Comparison of ENCODE assay signal across 1 cellular context in genomic region chr12:98513379-98514318, GRCh38.
TF ChIP-seq lines count a peak whose summit lies in the region.

No MANE protein-coding gene starts in this region.

TF ChIP-seq in SK-N-SH treated with all-trans-retinoic acid at 6 μM for 48 hours, 23 proteins besides CTCF, POLR2A, EP300 and RAD21 (continued from another document):
- TF ChIP-seq TCF4 (CRISPR knock-in tag; IDR thresholded peaks at IDR 0.05; ENCODE audit: borderline replicate concordance) (no peak), OSR1 (CRISPR knock-in tag; IDR thresholded peaks at IDR 0.05) (no peak), CSRNP3 (CRISPR knock-in tag; IDR thresholded peaks at IDR 0.05) (no peak), ZNF565 (CRISPR knock-in tag; conservative IDR thresholded peaks at IDR 0.05; ENCODE audit: low read depth) (no peak), ZNF70 (CRISPR knock-in tag; IDR thresholded peaks at IDR 0.05) (no peak)
- TF ChIP-seq, protein P1, sequence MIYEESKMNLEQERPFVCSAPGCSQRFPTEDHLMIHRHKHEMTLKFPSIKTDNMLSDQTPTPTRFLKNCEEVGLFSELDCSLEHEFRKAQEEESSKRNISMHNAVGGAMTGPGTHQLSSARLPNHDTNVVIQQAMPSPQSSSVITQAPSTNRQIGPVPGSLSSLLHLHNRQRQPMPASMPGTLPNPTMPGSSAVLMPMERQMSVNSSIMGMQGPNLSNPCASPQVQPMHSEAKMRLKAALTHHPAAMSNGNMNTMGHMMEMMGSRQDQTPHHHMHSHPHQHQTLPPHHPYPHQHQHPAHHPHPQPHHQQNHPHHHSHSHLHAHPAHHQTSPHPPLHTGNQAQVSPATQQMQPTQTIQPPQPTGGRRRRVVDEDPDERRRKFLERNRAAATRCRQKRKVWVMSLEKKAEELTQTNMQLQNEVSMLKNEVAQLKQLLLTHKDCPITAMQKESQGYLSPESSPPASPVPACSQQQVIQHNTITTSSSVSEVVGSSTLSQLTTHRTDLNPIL (CRISPR knock-in tag; IDR thresholded peaks at IDR 0.05; ENCODE audit: low read depth) = no peak
TF ChIP-seq in SK-N-SH treated with all-trans-retinoic acid at 6 μM for 48 hours: peak in this region for 0.
